ENCODE assay signal across 11 cellular contexts in genomic region chr4:55183926-55184599, GRCh38. TPM values are rescaled to one million over a fixed set of nuclear protein-coding genes. Genes with fewer than 3 reads are reported as not detected.
A peak's percentile ranks its signal among the peaks of the same experiment; 100 is the strongest.
DNase-seq lines count a peak whose midpoint lies in the region; ATAC-seq and TF ChIP-seq lines count a peak whose summit lies in the region.
"Had no signal": no experiment of that assay in that cellular context is flagged by ENCODE, and none has a peak within 500 bp of the region (broad histone marks: within the 10 kb centered on the region; RNA-seq: fewer than 3 reads in every experiment).

No MANE protein-coding gene starts in this region.

- H3K79me2 ChIP-seq in SK-N-SH (ENCODE audit: insufficient read depth) = no peaks in the 10 kb centered on the region

- whole genome bisulfite sequencing in SK-N-SH (ENCODE audit: low lambda C conversion rate) = 23% methylated on average over 8 of the region's 8 CpGs

- CTCF ChIA-PET in SK-N-SH (lab: Yijun Ruan, JAX) = interaction anchor here (0.5 to 2.5 kb wide), 10 partner anchors 13 to 841 kb away, joined by 3 to 9 read pairs (median 3); no protein-coding TSS in a partner anchor

- peak overlapping the region in 1 of 2 experiments; percentile 75; a peak in 2 of 4 replicates for H3K27ac ChIP-seq in SK-N-SH (ENCODE audit: low read depth in 2 of 2, low read length in 1 of 2)
- H3K27ac ChIP-seq: neutrophil had no signal

- H3F3A ChIP-seq in SK-N-SH (replicated peaks; ENCODE audit: insufficient read depth) = peaks cover 19% of the 10 kb centered on the region

- H3K9ac ChIP-seq in SK-N-SH = no peak overlapping the region

- no peaks in the 10 kb centered on the region for H3K9me3 ChIP-seq in SK-N-SH
- H3K9me3 ChIP-seq: neutrophil had no signal

- peak overlapping the region; percentile 16; the same call in 1 of the 2 replicates for H2AFZ ChIP-seq in SK-N-SH (ENCODE audit: low read depth)

- peak; percentile 13 for DNase-seq in activated CD4-positive, alpha-beta T cell treated with anti-CD3 and anti-CD28 coated beads for 48 hours
- DNase-seq in activated CD4-positive, alpha-beta T cell treated with anti-CD3 and anti-CD28 coated beads, Interleukin-2, amount 50 U/mL, for 48 hours = no peak
- DNase-seq in SK-N-SH (no peak), fibroblast of mammary gland (ENCODE audit: low read depth) (peak; percentile 98), sciatic nerve (ENCODE audit: low spot score) (no peak)
- no peak for DNase-seq in effector CD8-positive, alpha-beta T cell (lab: John Stamatoyannopoulos, UW)
- DNase-seq: effector memory CD8-positive, alpha-beta T cell had no signal

- TF ChIP-seq POLR2A in GM18505 (IDR thresholded peaks at IDR 0.05; ENCODE audit: borderline replicate concordance, extremely low read depth, insufficient read depth, insufficient read length) = no peak

- no peaks in the 10 kb centered on the region for H3K36me3 ChIP-seq in SK-N-SH (replicated peaks in 1 of 2; ENCODE audit: control insufficient read depth in 1 of 2, insufficient read depth in 2 of 2, low read length in 1 of 2)
- H3K36me3 ChIP-seq: neutrophil had no signal

- TF ChIP-seq EP300 in SK-N-SH (IDR thresholded peaks at IDR 0.05; ENCODE audit: borderline replicate concordance in 1 of 2, low read depth in 1 of 2, low read length in 1 of 2) = peak in 1 of 2 experiments; percentile 42; a peak in 1 of 4 replicates

- TF ChIP-seq RAD21 in SK-N-SH (IDR thresholded peaks at IDR 0.05; ENCODE audit: low read length) = no peak

- peak; percentile 63 for ATAC-seq in sciatic nerve
- no peak for ATAC-seq in HG02870 (IDR thresholded peaks at IDR 0.05; ENCODE audit: unreplicated experiment)
- no peak for ATAC-seq in GM18505 (IDR thresholded peaks at IDR 0.05; ENCODE audit: unreplicated experiment)
- ATAC-seq: effector memory CD8-positive, alpha-beta T cell had no signal

- intact Hi-C loops in sciatic nerve (cut with DNase I) = loop anchor here (5.0 kb wide), 1 partner anchor 1052 kb away; no protein-coding TSS in a partner anchor

- H3K4me1 ChIP-seq in SK-N-SH (ENCODE audit: control insufficient read depth in 1 of 2, insufficient read depth in 2 of 2, low read depth in 1 of 2, low read length in 1 of 2) = peaks cover 0 to 19% of the 10 kb centered on the region in 2 experiments; a peak in 2 of 4 replicates

- no peaks in the 10 kb centered on the region for H3K9me2 ChIP-seq in SK-N-SH

- no peaks in the 10 kb centered on the region for H3K27me3 ChIP-seq in SK-N-SH (ENCODE audit: insufficient read depth)
- H3K27me3 ChIP-seq: neutrophil had no signal

- no peak overlapping the region for H3K4me3 ChIP-seq in SK-N-SH (ENCODE audit: low read depth in 2 of 2, low read length in 1 of 2)
- H3K4me3 ChIP-seq in fibroblast of mammary gland (ENCODE audit: control insufficient read depth, low read depth, low read length) = no peak overlapping the region

- H3K4me2 ChIP-seq in SK-N-SH = peak overlapping the region; percentile 40; the same call in 1 of the 2 replicates

- TF ChIP-seq CTCF in SK-N-SH (IDR thresholded peaks at IDR 0.05) (no peak), fibroblast of mammary gland (conservative IDR thresholded peaks at IDR 0.05; ENCODE audit: control insufficient read depth, insufficient read depth, low read depth, low read length) (no peak)

- POLR2A ChIA-PET in SK-N-SH (lab: Yijun Ruan, JAX) = no interaction called here

- no peaks in the 10 kb centered on the region for H4K20me1 ChIP-seq in SK-N-SH (ENCODE audit: insufficient read depth)

TF ChIP-seq in SK-N-SH, 30 proteins besides CTCF, POLR2A, EP300 and RAD21 (continues in another document):
- TF ChIP-seq, protein P1, sequence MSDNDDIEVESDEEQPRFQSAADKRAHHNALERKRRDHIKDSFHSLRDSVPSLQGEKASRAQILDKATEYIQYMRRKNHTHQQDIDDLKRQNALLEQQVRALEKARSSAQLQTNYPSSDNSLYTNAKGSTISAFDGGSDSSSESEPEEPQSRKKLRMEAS (IDR thresholded peaks at IDR 0.05; ENCODE audit: low read depth) = no peak
- TF ChIP-seq REST (IDR thresholded peaks at IDR 0.05; ENCODE audit: low read depth, low read length) (no peak), PBX3 (IDR thresholded peaks at IDR 0.05) (peak; percentile 7; the same call in 1 of the 2 replicates), IRF3 (IDR thresholded peaks at IDR 0.05; ENCODE audit: low read depth, low read length) (no peak), TEAD4 (IDR thresholded peaks at IDR 0.05; ENCODE audit: borderline replicate concordance, insufficient read depth) (peak; percentile 27; the same call in 1 of the 2 replicates), JUND (IDR thresholded peaks at IDR 0.05) (peak; percentile 69), ELF1 (IDR thresholded peaks at IDR 0.05) (no peak), EZH2phosphoT487 (IDR thresholded peaks at IDR 0.05; ENCODE audit: borderline replicate concordance, low read depth) (no peak), RCOR1 (IDR thresholded peaks at IDR 0.05; ENCODE audit: low read length) (no peak), GATA2 (CRISPR knock-in tag; IDR thresholded peaks at IDR 0.05) (no peak), ZBTB33 (IDR thresholded peaks at IDR 0.05; ENCODE audit: borderline replicate concordance, low read depth) (no peak), TCF12 (IDR thresholded peaks at IDR 0.05) (peak; percentile 42; the same call in 1 of the 2 replicates), MXI1 (IDR thresholded peaks at IDR 0.05; ENCODE audit: low read depth, low read length) (no peak)
- TF ChIP-seq, protein P2, sequence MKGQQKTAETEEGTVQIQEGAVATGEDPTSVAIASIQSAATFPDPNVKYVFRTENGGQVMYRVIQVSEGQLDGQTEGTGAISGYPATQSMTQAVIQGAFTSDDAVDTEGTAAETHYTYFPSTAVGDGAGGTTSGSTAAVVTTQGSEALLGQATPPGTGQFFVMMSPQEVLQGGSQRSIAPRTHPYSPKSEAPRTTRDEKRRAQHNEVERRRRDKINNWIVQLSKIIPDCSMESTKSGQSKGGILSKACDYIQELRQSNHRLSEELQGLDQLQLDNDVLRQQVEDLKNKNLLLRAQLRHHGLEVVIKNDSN (IDR thresholded peaks at IDR 0.05; ENCODE audit: borderline replicate concordance, low read depth) = peak; percentile 54

RNA-seq across cellular contexts. Expression of gene KDR, which starts 58.7 kb away (rescaled TPM):
- polyA plus RNA-seq in SK-N-SH (2012; rRNA removed) = 0.02 TPM in 1 of 2 replicates, not detected in the other
- under 0.01 and 0.01 TPM in 2 replicates for polyA plus RNA-seq in SK-N-SH (2012; cell fraction: cytosol; rRNA removed)
- polyA plus RNA-seq in SK-N-SH (2012; cell fraction: nucleus; rRNA removed) = not detected in 2 replicates
- 60.7 TPM for total RNA-seq in sciatic nerve
- total RNA-seq: activated CD8-positive, alpha-beta memory T cell treated with anti-CD3 and anti-CD28 coated beads for 36 hours had no signal

Comparison
In these comparisons a context has a peak if more than half of its experiments do, and no peak if none do; other contexts are left out.
1. DNase-seq: peak in activated CD4-positive, alpha-beta T cell treated with anti-CD3 and anti-CD28 coated beads for 48 hours (single experiment) and fibroblast of mammary gland (single experiment); none in activated CD4-positive, alpha-beta T cell treated with anti-CD3 and anti-CD28 coated beads, Interleukin-2, amount 50 U/mL, for 48 hours (0 of 2), SK-N-SH (single experiment), sciatic nerve (single experiment) and effector CD8-positive, alpha-beta T cell (single experiment).